ENCODE assay signal across 13 cellular contexts in the genomic region with DNA sequence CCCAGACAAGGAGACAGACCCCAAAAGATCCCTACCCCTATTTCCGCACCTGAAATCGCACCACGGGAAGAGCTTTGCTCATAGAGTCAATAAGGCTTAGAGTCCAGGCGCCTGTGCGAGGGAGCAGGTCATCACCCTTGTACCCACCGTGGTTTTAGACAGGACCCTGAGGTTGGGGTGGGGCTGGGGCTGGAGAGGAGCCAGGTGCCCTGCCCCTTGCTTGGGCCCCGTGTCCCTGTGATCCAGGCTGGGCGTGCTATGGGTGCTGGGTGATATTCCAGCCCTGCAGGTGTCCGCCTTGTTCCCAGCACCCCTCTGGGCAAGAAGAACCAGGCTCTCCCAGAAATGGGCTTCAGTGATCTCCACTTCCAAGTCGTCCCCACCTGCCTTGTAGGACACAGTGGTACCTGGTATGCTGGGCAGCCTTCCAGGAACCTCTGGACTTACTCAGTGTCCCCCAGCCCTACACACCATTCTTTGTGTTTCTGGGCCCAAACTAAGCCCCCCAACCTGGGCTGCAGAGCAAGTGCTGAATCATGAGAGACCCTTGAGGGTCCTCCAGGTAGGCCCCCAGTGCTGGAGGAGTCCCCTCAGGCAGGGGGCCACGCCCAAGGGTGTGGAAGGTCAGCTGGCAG. TPM values are rescaled to one million over a fixed set of nuclear protein-coding genes. Genes with fewer than 3 reads are reported as not detected.
DNase-seq lines count a peak whose midpoint lies in the region; ATAC-seq and TF ChIP-seq lines count a peak whose summit lies in the region.
"Had no signal": no experiment of that assay in that cellular context is flagged by ENCODE, and none has a peak within 500 bp of the region (broad histone marks: within the 10 kb centered on the region; RNA-seq: fewer than 3 reads in every experiment).

No MANE protein-coding gene starts in this region.

- no peak for ATAC-seq in Right ventricle myocardium superior (ENCODE audit: poor library complexity)

- H3K36me3 Mint-ChIP-seq in endothelial cell (ENCODE audit: low read depth, unreplicated experiment) (peaks cover 4% of the 10 kb centered on the region), neural crest cell (ENCODE audit: low read depth) (no peaks in the 10 kb centered on the region)

- H3K4me3 Mint-ChIP-seq in endothelial cell (ENCODE audit: unreplicated experiment): no peak overlapping the region
- H3K4me3 Mint-ChIP-seq in neural crest cell: peak overlapping the region; percentile 80

- peak overlapping the region; percentile 21 for H3K27ac Mint-ChIP-seq in endothelial cell (ENCODE audit: unreplicated experiment)
- H3K27ac Mint-ChIP-seq in neural crest cell (ENCODE audit: unreplicated experiment): peak overlapping the region; percentile 88

- no peak for TF ChIP-seq CTCF in endothelial cell (IDR thresholded peaks at IDR 0.05; ENCODE audit: unreplicated experiment)
- TF ChIP-seq CTCF in neural crest cell (conservative IDR thresholded peaks at IDR 0.05): no peak
- TF ChIP-seq CTCF in uterus (IDR thresholded peaks at IDR 0.05): no peak

- H3K4me1 Mint-ChIP-seq in endothelial cell (ENCODE audit: unreplicated experiment): peaks cover 35% of the 10 kb centered on the region
- H3K4me1 Mint-ChIP-seq in neural crest cell: peaks cover 14% of the 10 kb centered on the region

- DNase-seq in Right ventricle myocardium superior (peak; percentile 52), cardiac septum (ENCODE audit: low spot score) (no peak), endothelial cell (ENCODE audit: low spot score) (no peak), neural crest cell (ENCODE audit: low read depth, low spot score) (no peak), uterus (no peak), AG08396 (ENCODE audit: low spot score) (no peak), inferior parietal cortex (ENCODE audit: extremely low spot score) (no peak), retina (no peak)
- DNase-seq: AML-193; effector CD8-positive, alpha-beta T cell; islet precursor cell; NCI-H446; stimulated activated naive CD4-positive, alpha-beta T cell treated with Interleukin-2 at 50 U/mL for 16 hours had no signal

- TF ChIP-seq POLR2A in uterus (IDR thresholded peaks at IDR 0.05): no peak

- no peak overlapping the region for H3K4me3 ChIP-seq in uterus

- no peaks in the 10 kb centered on the region for H3K9me3 Mint-ChIP-seq in endothelial cell (ENCODE audit: unreplicated experiment)
- H3K9me3 Mint-ChIP-seq in neural crest cell: no peaks in the 10 kb centered on the region

- H3K27me3 Mint-ChIP-seq in endothelial cell (ENCODE audit: unreplicated experiment) (peaks cover 12% of the 10 kb centered on the region), neural crest cell (ENCODE audit: low read depth) (no peaks in the 10 kb centered on the region)

- H3K9me3 ChIP-seq in uterus: no peaks in the 10 kb centered on the region

- H3K4me1 ChIP-seq in uterus: peaks cover 43 to 64% of the 10 kb centered on the region in 2 donors

- no peaks in the 10 kb centered on the region for H3K36me3 ChIP-seq in uterus

- peak overlapping the region; percentile 91 to 99 for H3K27ac ChIP-seq in uterus

- intact Hi-C loops in Right ventricle myocardium superior (cut with DNase I) (no loop called here), cardiac septum (cut with DNase I) (no loop called here), uterus (cut with DNase I; ENCODE audit: low total_unique reads) (no loop called here)

- H3K27me3 ChIP-seq in uterus: no peaks in the 10 kb centered on the region

RNA-seq across cellular contexts. Expression of a gene that starts 4.5 kb away (rescaled TPM):
- total RNA-seq in Right ventricle myocardium superior: 457 TPM
- 663 TPM for total RNA-seq in cardiac septum
- total RNA-seq in endothelial cell (ENCODE audit: unreplicated experiment): 424 TPM
- total RNA-seq in neural crest cell: 211 and 225 TPM in 2 replicates
- 100 to 1,000 TPM; 394 to 852 (median 626) TPM for total RNA-seq in uterus

RNA-seq across cellular contexts. Expression of a gene that starts 18.9 kb away (rescaled TPM):
- total RNA-seq in Right ventricle myocardium superior (36.2 TPM), cardiac septum (36.2 TPM), endothelial cell (ENCODE audit: unreplicated experiment) (48.4 TPM), neural crest cell (48.8 and 60.1 TPM in 2 replicates), uterus (10 to 100 TPM; 11.0 to 66.5 (median 26.2) TPM)
